ENCODE assay signal across 1 cellular context in genomic region chr12:30795660-30796507, GRCh38.
TF ChIP-seq lines count a peak whose summit lies in the region.

No MANE protein-coding gene starts in this region.

TF ChIP-seq in A549, 52 proteins besides CTCF, POLR2A, EP300 and RAD21 (continued from another document):
- TF ChIP-seq REST (IDR thresholded peaks at IDR 0.05), result no peak
- no peak for TF ChIP-seq EHF (CRISPR knock-in tag; IDR thresholded peaks at IDR 0.05)
- TF ChIP-seq POLR2AphosphoS2 (conservative IDR thresholded peaks at IDR 0.05; ENCODE audit: low read length), result no peak
- TF ChIP-seq KDM1A (IDR thresholded peaks at IDR 0.05; ENCODE audit: low read depth), result no peak
- no peak for TF ChIP-seq FOSB (CRISPR knock-in tag; IDR thresholded peaks at IDR 0.05)
- 0 out of 2 replicates have a peak, but pooled peaks have one; percentile 7 for TF ChIP-seq BHLHE40 (IDR thresholded peaks at IDR 0.05; ENCODE audit: low read depth, low read length)
- TF ChIP-seq NPAS2 (CRISPR knock-in tag; IDR thresholded peaks at IDR 0.05; ENCODE audit: borderline replicate concordance), result no peak
- TF ChIP-seq ATOH8 (CRISPR knock-in tag; IDR thresholded peaks at IDR 0.05; ENCODE audit: low read depth), result no peak
- no peak for TF ChIP-seq ZC3H11A (IDR thresholded peaks at IDR 0.05)
- 0 out of 2 replicates have a peak, but pooled peaks have one; percentile 3 for TF ChIP-seq USF2 (IDR thresholded peaks at IDR 0.05)
- no peak for TF ChIP-seq HDAC2 (IDR thresholded peaks at IDR 0.05)
- TF ChIP-seq RARB (CRISPR knock-in tag; IDR thresholded peaks at IDR 0.05), result peak; percentile 44; the same call in 1 of the 2 replicates
- no peak for TF ChIP-seq CBX8 (IDR thresholded peaks at IDR 0.05)
- TF ChIP-seq CBX2 (IDR thresholded peaks at IDR 0.05; ENCODE audit: borderline replicate concordance, low read depth), result no peak
- no peak for TF ChIP-seq HOXB13 (CRISPR knock-in tag; IDR thresholded peaks at IDR 0.05; ENCODE audit: low read depth)
- peak; percentile 2 to 33; a peak in 2 of 5 replicates for TF ChIP-seq JUN (IDR thresholded peaks at IDR 0.05)
- TF ChIP-seq E2F6 (IDR thresholded peaks at IDR 0.05; ENCODE audit: borderline replicate concordance, low read depth), result no peak; the same call in 1 of the 2 replicates
- TF ChIP-seq ELK1 (IDR thresholded peaks at IDR 0.05; ENCODE audit: low read depth, low read length), result no peak
- TF ChIP-seq NR3C1 (IDR thresholded peaks at IDR 0.05), result no peak
- no peak for TF ChIP-seq RCOR1 (IDR thresholded peaks at IDR 0.05; ENCODE audit: low read depth, low read length)
- TF ChIP-seq MAX (IDR thresholded peaks at IDR 0.05), result peak; percentile 69
- no peak for TF ChIP-seq HMGXB4 (CRISPR knock-in tag; IDR thresholded peaks at IDR 0.05; ENCODE audit: borderline replicate concordance)
- TF ChIP-seq MYC (IDR thresholded peaks at IDR 0.05; ENCODE audit: borderline replicate concordance, low read length), result 0 out of 2 replicates have a peak, but pooled peaks have one; percentile 9
- TF ChIP-seq HOXA7 (CRISPR knock-in tag; IDR thresholded peaks at IDR 0.05), result no peak
- TF ChIP-seq CHD4 (IDR thresholded peaks at IDR 0.05; ENCODE audit: borderline replicate concordance), result no peak
- TF ChIP-seq SREBF2 (IDR thresholded peaks at IDR 0.05), result no peak
- TF ChIP-seq SMC3 (IDR thresholded peaks at IDR 0.05), result no peak
- TF ChIP-seq CEBPB (IDR thresholded peaks at IDR 0.05), result peak; percentile 25 to 66; a peak in 2 of 4 replicates
- no peak for TF ChIP-seq NFE2L2 (conservative IDR thresholded peaks at IDR 0.05; ENCODE audit: low read length)
- no peak for TF ChIP-seq RFX5 (IDR thresholded peaks at IDR 0.05)
- TF ChIP-seq TP53 (CRISPR knock-in tag; IDR thresholded peaks at IDR 0.05), result no peak
- no peak for TF ChIP-seq MAZ (IDR thresholded peaks at IDR 0.05; ENCODE audit: borderline replicate concordance, low read depth, low read length)
- peak; percentile 59; the same call in 1 of the 2 replicates for TF ChIP-seq RNF2 (IDR thresholded peaks at IDR 0.05; ENCODE audit: borderline replicate concordance, low read depth)
- TF ChIP-seq HEYL (CRISPR knock-in tag; IDR thresholded peaks at IDR 0.05), result no peak
- no peak for TF ChIP-seq HOXB5 (CRISPR knock-in tag; IDR thresholded peaks at IDR 0.05)
- no peak for TF ChIP-seq ESRRA (IDR thresholded peaks at IDR 0.05; ENCODE audit: borderline replicate concordance, low read length)
- TF ChIP-seq MAFK (IDR thresholded peaks at IDR 0.05; ENCODE audit: partially characterized antibody), result no peak
- TF ChIP-seq GATA3 (IDR thresholded peaks at IDR 0.05; ENCODE audit: borderline replicate concordance), result no peak
- TF ChIP-seq TFCP2L1 (CRISPR knock-in tag; IDR thresholded peaks at IDR 0.05), result no peak
- TF ChIP-seq PHF8 (IDR thresholded peaks at IDR 0.05; ENCODE audit: borderline replicate concordance, low read depth), result no peak
TF ChIP-seq in A549: peak in this region for 9.
